In the genomic region with DNA sequence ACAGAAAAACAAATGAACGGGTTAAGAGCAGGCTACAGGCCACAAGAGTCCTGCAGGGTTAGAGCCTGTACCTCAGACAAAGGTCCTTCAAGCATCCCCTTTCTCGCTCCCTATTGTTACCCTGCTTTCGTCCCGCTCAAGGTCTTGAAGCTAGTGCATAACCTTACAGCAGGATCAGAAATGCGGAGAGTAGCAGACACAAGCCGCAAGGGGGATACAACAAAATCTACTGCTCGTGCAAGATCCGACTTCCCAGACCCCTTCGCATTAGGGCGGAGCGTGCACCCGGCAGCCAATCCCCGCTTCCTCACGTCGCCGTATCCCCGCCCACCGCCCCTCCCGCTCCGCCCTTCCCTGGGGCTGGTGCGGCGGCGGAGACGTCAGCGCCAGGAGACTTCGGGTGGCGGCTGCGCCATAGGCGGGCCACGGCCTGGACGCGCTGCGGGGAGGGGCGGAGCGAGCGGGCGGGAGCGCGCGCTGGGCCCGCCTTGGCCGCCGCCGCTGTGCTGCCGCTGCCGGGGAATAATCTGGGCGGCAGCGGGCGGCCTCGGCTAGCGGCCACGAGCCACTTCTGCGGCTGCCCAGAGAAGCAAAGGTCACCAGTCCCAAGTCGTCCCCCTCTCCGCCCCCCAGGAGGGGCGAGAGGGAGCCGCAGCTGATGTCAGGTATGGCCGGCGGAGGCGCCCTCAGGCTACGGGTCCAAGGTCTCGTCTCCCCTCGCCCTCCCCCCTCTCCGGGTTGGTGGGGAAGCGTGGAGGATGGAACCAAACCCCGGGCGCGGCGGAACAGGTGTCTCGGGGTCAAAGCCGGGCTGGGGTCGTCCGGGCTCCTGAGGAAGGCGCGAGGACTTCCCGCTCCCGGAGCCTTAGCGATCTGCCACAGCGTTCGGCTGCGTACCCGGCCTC, we compare ENCODE assay signal across 8 cellular contexts.
DNase-seq lines count a peak whose midpoint lies in the region; ATAC-seq and TF ChIP-seq lines count a peak whose summit lies in the region.

A gene (plus strand): TSS at position 389 of the 905 bp plus-strand sequence. CDS start 51,776 bp downstream, outside the sequence.

- peak within 1 kb of the TSS; percentile 100 for H3K4me3 ChIP-seq in OCI-LY3 (ENCODE audit: low read length)

- peak; percentile 29; the same call in 1 of the 2 replicates for TF ChIP-seq CTCF in OCI-LY3 (IDR thresholded peaks at IDR 0.05; ENCODE audit: low read depth, low read length)

- H3K36me3 ChIP-seq in OCI-LY3 (replicated peaks; ENCODE audit: low read depth, low read length), result peaks cover 8% of the 10 kb centered on the region

- H2AFZ ChIP-seq in OCI-LY3 (ENCODE audit: low read depth, low read length), result peak within 1 kb of the TSS; percentile 98

- H3K4me2 ChIP-seq in OCI-LY3 (ENCODE audit: low read length), result peak within 1 kb of the TSS; percentile 96

- peaks cover 48% of the 10 kb centered on the region for H3K79me2 ChIP-seq in OCI-LY3 (ENCODE audit: low read length)

- peak within 1 kb of the TSS; percentile 97 for H3K9ac ChIP-seq in OCI-LY3 (ENCODE audit: low read length)

- peaks cover 21% of the 10 kb centered on the region for H3K4me1 ChIP-seq in OCI-LY3 (ENCODE audit: low read length)

- H3K27ac ChIP-seq in OCI-LY3 (ENCODE audit: low read length), result peak within 1 kb of the TSS; percentile 98

- peak; percentile 85 for ATAC-seq in GM21526 (IDR thresholded peaks at IDR 0.05; ENCODE audit: low FRiP score, unreplicated experiment)

- DNase-seq in DMS114 treated with DMSO at 0.1 percent for 48 hours (lab: John Stamatoyannopoulos, UW; ENCODE audit: unreplicated experiment) (peak; percentile 95), HuH-7.5 (ENCODE audit: low spot score) (peak; percentile 86), activated T-cell treated with anti-CD3 and anti-CD28 coated beads for 1 hour (ENCODE audit: low read depth) (peak; percentile 95), epidermal melanocyte (ENCODE audit: insufficient read length, low spot score) (peak; percentile 81), middle frontal gyrus (ENCODE audit: extremely low spot score, low spot score) (peak; percentile 93)
- peak; percentile 94 to 95 for DNase-seq in stimulated activated CD8-positive, alpha-beta memory T cell treated with anti-CD3 and anti-CD28 coated beads, Interleukin-2, amount 100 ng/mL, for 48 hours (ENCODE audit: low read depth in 2 of 2)

- no peaks in the 10 kb centered on the region for H3K9me3 ChIP-seq in OCI-LY3 (ENCODE audit: insufficient read depth, low read length)

- H3K27me3 ChIP-seq in OCI-LY3 (ENCODE audit: low read depth, low read length), result no peaks in the 10 kb centered on the region

- peaks cover 25% of the 10 kb centered on the region for H4K20me1 ChIP-seq in OCI-LY3 (ENCODE audit: insufficient read depth, low read length)

Comparison
In these comparisons a context has a peak if more than half of its experiments do, and no peak if none do; other contexts are left out.
1. Peak in every context shown above with its lines: DNase-seq, ATAC-seq, H3K4me3 ChIP-seq and H3K27ac ChIP-seq.